ENCODE assay signal across 8 cellular contexts in genomic region chr1:26306290-26307221, GRCh38. TPM values are rescaled to one million over a fixed set of nuclear protein-coding genes. Genes with fewer than 3 reads are reported as not detected.
DNase-seq lines count a peak whose midpoint lies in the region; ATAC-seq, FAIRE-seq and TF ChIP-seq lines count a peak whose summit lies in the region.

Gene UBXN11 (minus strand): TSS chr1:26306636. CDS start chr1:26302883, 3,753 bp downstream.

- peaks cover 36% of the 10 kb centered on the region for H3K4me1 Mint-ChIP-seq in T-helper 1 cell treated with Interleukin-12 subunit alpha and Interleukin-12 subunit beta and Interleukin-4 antibody, amounts not matched to agents 30 μg/mL and 1 μg/mL, for 36 hours (ENCODE audit: low read depth)

- peak within 1 kb of the TSS; percentile 97 for H3K4me3 Mint-ChIP-seq in T-helper 1 cell treated with Interleukin-12 subunit alpha and Interleukin-12 subunit beta and Interleukin-4 antibody, amounts not matched to agents 30 μg/mL and 1 μg/mL, for 36 hours

- H3K9me3 ChIP-seq in right atrium auricular region, result no peaks in the 10 kb centered on the region
- no peaks in the 10 kb centered on the region for H3K9me3 ChIP-seq in psoas muscle

- no peaks in the 10 kb centered on the region for H3K36me3 Mint-ChIP-seq in T-helper 1 cell treated with Interleukin-12 subunit alpha and Interleukin-12 subunit beta and Interleukin-4 antibody, amounts not matched to agents 30 μg/mL and 1 μg/mL, for 36 hours (ENCODE audit: low read depth)

- H3K27ac Mint-ChIP-seq in T-helper 1 cell treated with Interleukin-12 subunit alpha and Interleukin-12 subunit beta and Interleukin-4 antibody, amounts not matched to agents 30 μg/mL and 1 μg/mL, for 36 hours, result peak within 1 kb of the TSS; percentile 87

- TF ChIP-seq CTCF in right atrium auricular region (IDR thresholded peaks at IDR 0.05), result no peak
- no peak for TF ChIP-seq CTCF in psoas muscle (IDR thresholded peaks at IDR 0.05)

- peak; percentile 91 for DNase-seq in NCI-H1694 treated with DMSO at 0.1 percent for 48 hours (lab: John Stamatoyannopoulos, UW)
- DNase-seq in amniotic epithelial cell (ENCODE audit: low read depth), result peak; percentile 95
- DNase-seq in right atrium auricular region (ENCODE audit: low spot score), result peak; percentile 94
- DNase-seq in psoas muscle, result peak; percentile 87 to 92
- DNase-seq in urothelium cell line (ENCODE audit: low spot score), result peak; percentile 99

- H3K4me1 ChIP-seq in right atrium auricular region (peaks cover 0 to 15% of the 10 kb centered on the region in 2 donors), psoas muscle (peaks cover 13% of the 10 kb centered on the region)

- 2 to 4% (median 2%) methylated on average over 48 to 51 of the region's 51 CpGs for WGBS in psoas muscle, 3 donors

- ATAC-seq in GM18499 (IDR thresholded peaks at IDR 0.05; ENCODE audit: insufficient read depth, unreplicated experiment) (peak; percentile 79), HG02938 (IDR thresholded peaks at IDR 0.05; ENCODE audit: unreplicated experiment) (peak; percentile 98), psoas muscle (peak; percentile 98 to 100 (median 100))

- H3K4me3 ChIP-seq in right atrium auricular region, result peak within 1 kb of the TSS; percentile 72 to 74
- peak within 1 kb of the TSS; percentile 95 for H3K4me3 ChIP-seq in psoas muscle

- intact Hi-C loops in psoas muscle (cut with DNase I), result no loop called here

- H3K27me3 Mint-ChIP-seq in T-helper 1 cell treated with Interleukin-12 subunit alpha and Interleukin-12 subunit beta and Interleukin-4 antibody, amounts not matched to agents 30 μg/mL and 1 μg/mL, for 36 hours (ENCODE audit: low read depth), result no peaks in the 10 kb centered on the region

- no peak for FAIRE-seq in urothelium cell line (lab: Jason Lieb, UNC)

- H3K36me3 ChIP-seq in right atrium auricular region (no peaks in the 10 kb centered on the region), psoas muscle (ENCODE audit: insufficient read depth in 1 of 2, low read depth in 1 of 2) (no peaks in the 10 kb centered on the region)

- H3K27ac ChIP-seq in right atrium auricular region, result peak within 1 kb of the TSS; percentile 49 to 57
- H3K27ac ChIP-seq in psoas muscle, result peak within 1 kb of the TSS; percentile 36

- no peaks in the 10 kb centered on the region for H3K27me3 ChIP-seq in right atrium auricular region
- no peaks in the 10 kb centered on the region for H3K27me3 ChIP-seq in psoas muscle (ENCODE audit: insufficient read depth in 3 of 3, low read length in 2 of 3)

- H3K9me3 Mint-ChIP-seq in T-helper 1 cell treated with Interleukin-12 subunit alpha and Interleukin-12 subunit beta and Interleukin-4 antibody, amounts not matched to agents 30 μg/mL and 1 μg/mL, for 36 hours, result no peaks in the 10 kb centered on the region

RNA-seq across cellular contexts. Expression of gene UBXN11, which starts in this region (rescaled TPM):
- 1 to 10 TPM; 4.5 to 7.4 TPM for total RNA-seq in right atrium auricular region
- 1 to 10 TPM; 3.5 to 7.0 (median 3.9) TPM for total RNA-seq in psoas muscle
- polyA plus RNA-seq in psoas muscle, result 1 to 10 TPM; 3.9 to 6.8 (median 5.8) TPM

Comparison
In these comparisons a context has a peak if more than half of its experiments do, and no peak if none do; other contexts are left out.
1. Peak in every context shown above with its lines: DNase-seq, ATAC-seq, H3K4me3 ChIP-seq and H3K27ac ChIP-seq.